1 cellular context compared by ENCODE assay signal in the genomic region with DNA sequence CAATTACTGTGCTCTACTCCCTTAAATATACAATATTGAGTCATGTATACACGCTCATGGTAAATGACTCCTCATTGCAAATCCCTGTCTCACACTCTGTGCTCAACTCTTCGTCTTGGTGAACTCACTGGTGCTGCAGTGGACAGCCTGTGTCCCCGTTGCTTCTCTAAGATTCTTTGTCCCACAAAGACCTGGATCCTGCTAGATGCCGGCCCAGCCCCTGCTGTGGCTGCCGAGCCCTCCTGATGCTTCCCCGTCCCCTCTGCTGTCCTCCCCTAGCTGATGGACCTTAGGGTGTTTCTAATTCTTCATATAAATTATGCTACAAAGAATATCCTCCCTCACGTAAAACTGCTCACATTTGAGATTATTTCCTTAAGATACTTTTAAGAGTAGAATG.
TF ChIP-seq lines count a peak whose summit lies in the region.

No MANE protein-coding gene starts in this region.

TF ChIP-seq in HepG2, 621 proteins besides CTCF, POLR2A, EP300 and RAD21:
- TF ChIP-seq ZC3H13 (CRISPR knock-in tag; IDR thresholded peaks at IDR 0.05) (0 out of 2 replicates have a peak, but pooled peaks have one; percentile 4), ZNF510 (CRISPR knock-in tag; IDR thresholded peaks at IDR 0.05; ENCODE audit: low read depth) (no peak)
